ENCODE assay signal across 1 cellular context in genomic region chr15:45198337-45199135, GRCh38.
TF ChIP-seq lines count a peak whose summit lies in the region.

No MANE protein-coding gene starts in this region.

TF ChIP-seq in IMR-90, 13 proteins besides CTCF, POLR2A, EP300 and RAD21:
- no peak for TF ChIP-seq RCOR1 (IDR thresholded peaks at IDR 0.05; ENCODE audit: insufficient replicate concordance, low read length)
- TF ChIP-seq CHD1 (IDR thresholded peaks at IDR 0.05; ENCODE audit: low read depth, low read length), result peak; percentile 83; the same call in 1 of the 2 replicates
- TF ChIP-seq MXI1 (IDR thresholded peaks at IDR 0.05; ENCODE audit: borderline replicate concordance, low read depth, low read length), result peak; percentile 29; the same call in 1 of the 2 replicates
- TF ChIP-seq MAFK (IDR thresholded peaks at IDR 0.05; ENCODE audit: low read depth, low read length), result no peak
- no peak for TF ChIP-seq NFE2L2 (IDR thresholded peaks at IDR 0.05; ENCODE audit: low read depth, low read length)
- TF ChIP-seq SMC3 (IDR thresholded peaks at IDR 0.05; ENCODE audit: low read depth, low read length), result peak; percentile 20; the same call in 1 of the 2 replicates
- no peak for TF ChIP-seq RFX5 (IDR thresholded peaks at IDR 0.05; ENCODE audit: low read depth, low read length)
- TF ChIP-seq ELK1 (IDR thresholded peaks at IDR 0.05; ENCODE audit: borderline replicate concordance, low read depth, low read length), result no peak
- TF ChIP-seq MAZ (IDR thresholded peaks at IDR 0.05; ENCODE audit: borderline replicate concordance, low read depth, low read length), result no peak; the same call in 1 of the 2 replicates
- TF ChIP-seq USF2 (IDR thresholded peaks at IDR 0.05; ENCODE audit: low read depth, low read length), result no peak
- no peak for TF ChIP-seq CEBPB (IDR thresholded peaks at IDR 0.05; ENCODE audit: low read depth, low read length)
- TF ChIP-seq BHLHE40 (IDR thresholded peaks at IDR 0.05; ENCODE audit: low read depth, low read length), result peak; percentile 26; the same call in 1 of the 2 replicates
- TF ChIP-seq FOS (IDR thresholded peaks at IDR 0.05; ENCODE audit: low read depth, low read length), result peak; percentile 96
